1 cellular context compared by ENCODE assay signal in genomic region chr11:86069408-86070086, GRCh38.
TF ChIP-seq lines count a peak whose summit lies in the region.

No MANE protein-coding gene starts in this region.

TF ChIP-seq in K562, 482 proteins besides CTCF, POLR2A, EP300 and RAD21 (continued from another document and continues in another):
- TF ChIP-seq RERE (CRISPR knock-in tag; IDR thresholded peaks at IDR 0.05; ENCODE audit: borderline replicate concordance), result no peak
- no peak for TF ChIP-seq ZNF407 (IDR thresholded peaks at IDR 0.05; ENCODE audit: low read depth)
- no peak for TF ChIP-seq ZHX1 (conservative IDR thresholded peaks at IDR 0.05; ENCODE audit: low read length)
- TF ChIP-seq ZNF584 (CRISPR knock-in tag; IDR thresholded peaks at IDR 0.05; ENCODE audit: low read depth), result peak; percentile 81; the same call in 1 of the 2 replicates
- TF ChIP-seq ARID3B (CRISPR knock-in tag; IDR thresholded peaks at IDR 0.05; ENCODE audit: borderline replicate concordance), result no peak
- TF ChIP-seq U2AF2 (optimal IDR thresholded peaks at IDR 0.05; ENCODE audit: low read depth, low read length), result no peak
- peak; percentile 76; the same call in 1 of the 2 replicates for TF ChIP-seq HDAC2 (IDR thresholded peaks at IDR 0.05)
- TF ChIP-seq PHTF2 (CRISPR knock-in tag; IDR thresholded peaks at IDR 0.05), result no peak
- TF ChIP-seq SNAPC5 (CRISPR knock-in tag; IDR thresholded peaks at IDR 0.05), result no peak
- TF ChIP-seq RBFOX2 (IDR thresholded peaks at IDR 0.05; ENCODE audit: low read depth, low read length), result no peak
- no peak; the same call in 1 of the 2 replicates for TF ChIP-seq ARID3A (IDR thresholded peaks at IDR 0.05; ENCODE audit: borderline replicate concordance, low read depth, low read length)
- TF ChIP-seq ZBTB1 (CRISPR knock-in tag; IDR thresholded peaks at IDR 0.05; ENCODE audit: borderline replicate concordance, low read depth), result no peak
- no peak for TF ChIP-seq NELFE (IDR thresholded peaks at IDR 0.05; ENCODE audit: insufficient read depth, insufficient read length)
- peak; percentile 48; the same call in 1 of the 2 replicates for TF ChIP-seq MTA2 (IDR thresholded peaks at IDR 0.05; ENCODE audit: low read depth)
- no peak for TF ChIP-seq ZNF75A (CRISPR knock-in tag; IDR thresholded peaks at IDR 0.05)
- peak in 1 of 2 experiments; percentile 24; a peak in 1 of 4 replicates for TF ChIP-seq ZNF639 (CRISPR knock-in tag; conservative IDR thresholded peaks at IDR 0.05 in 1 of 2, IDR thresholded peaks at IDR 0.05 in 1 of 2)
- TF ChIP-seq ELF4 (CRISPR knock-in tag; IDR thresholded peaks at IDR 0.05), result no peak
- TF ChIP-seq ZNF778 (CRISPR knock-in tag; IDR thresholded peaks at IDR 0.05), result no peak
- TF ChIP-seq ATF1 (CRISPR knock-in tag; IDR thresholded peaks at IDR 0.05), result no peak
- peak; percentile 64; the same call in 1 of the 2 replicates for TF ChIP-seq ATF1 (tag; IDR thresholded peaks at IDR 0.05)
- no peak for TF ChIP-seq NR2F6 (CRISPR knock-in tag; IDR thresholded peaks at IDR 0.05)
- no peak for TF ChIP-seq XRCC3 (IDR thresholded peaks at IDR 0.05)
- 0 out of 4 replicates have a peak, but pooled peaks of 1 of the 2 experiments have one; percentile 46 for TF ChIP-seq HDAC1 (IDR thresholded peaks at IDR 0.05)
- no peak for TF ChIP-seq IFI16 (CRISPR knock-in tag; IDR thresholded peaks at IDR 0.05)
- peak; percentile 29 for TF ChIP-seq BHLHE40 (IDR thresholded peaks at IDR 0.05; ENCODE audit: low read length)
- no peak for TF ChIP-seq NR1H2 (CRISPR knock-in tag; IDR thresholded peaks at IDR 0.05)
- TF ChIP-seq POLR2H (tag; IDR thresholded peaks at IDR 0.05; ENCODE audit: low read depth), result peak; percentile 73
- no peak for TF ChIP-seq RBM39 (optimal IDR thresholded peaks at IDR 0.05; ENCODE audit: low read depth, low read length)
- no peak for TF ChIP-seq SREBF1 (IDR thresholded peaks at IDR 0.05; ENCODE audit: borderline replicate concordance, low read depth, low read length)
- TF ChIP-seq ZKSCAN1 (IDR thresholded peaks at IDR 0.05; ENCODE audit: low read depth, low read length), result no peak
- TF ChIP-seq NCOA2 (IDR thresholded peaks at IDR 0.05; ENCODE audit: partially characterized antibody in 2 of 2), result no peak
- TF ChIP-seq ARNT (IDR thresholded peaks at IDR 0.05), result peak in 1 of 2 experiments; percentile 56; a peak in 1 of 4 replicates
- TF ChIP-seq NFXL1 (CRISPR knock-in tag; IDR thresholded peaks at IDR 0.05), result no peak
- no peak for TF ChIP-seq ZNF24 (IDR thresholded peaks at IDR 0.05)
- TF ChIP-seq NR2C2 (CRISPR knock-in tag; IDR thresholded peaks at IDR 0.05), result no peak
- TF ChIP-seq NR2C2 (tag; IDR thresholded peaks at IDR 0.05), result peak; percentile 93
- TF ChIP-seq HIVEP1 (CRISPR knock-in tag; IDR thresholded peaks at IDR 0.05), result no peak
- TF ChIP-seq ZBTB8A (IDR thresholded peaks at IDR 0.05; ENCODE audit: partially characterized antibody), result no peak
- TF ChIP-seq SIX5 (IDR thresholded peaks at IDR 0.05; ENCODE audit: borderline replicate concordance in 1 of 2, insufficient read depth in 1 of 2, low read depth in 1 of 2, low read length in 2 of 2), result no peak
